ENCODE assay signal across 1 cellular context in the genomic region with DNA sequence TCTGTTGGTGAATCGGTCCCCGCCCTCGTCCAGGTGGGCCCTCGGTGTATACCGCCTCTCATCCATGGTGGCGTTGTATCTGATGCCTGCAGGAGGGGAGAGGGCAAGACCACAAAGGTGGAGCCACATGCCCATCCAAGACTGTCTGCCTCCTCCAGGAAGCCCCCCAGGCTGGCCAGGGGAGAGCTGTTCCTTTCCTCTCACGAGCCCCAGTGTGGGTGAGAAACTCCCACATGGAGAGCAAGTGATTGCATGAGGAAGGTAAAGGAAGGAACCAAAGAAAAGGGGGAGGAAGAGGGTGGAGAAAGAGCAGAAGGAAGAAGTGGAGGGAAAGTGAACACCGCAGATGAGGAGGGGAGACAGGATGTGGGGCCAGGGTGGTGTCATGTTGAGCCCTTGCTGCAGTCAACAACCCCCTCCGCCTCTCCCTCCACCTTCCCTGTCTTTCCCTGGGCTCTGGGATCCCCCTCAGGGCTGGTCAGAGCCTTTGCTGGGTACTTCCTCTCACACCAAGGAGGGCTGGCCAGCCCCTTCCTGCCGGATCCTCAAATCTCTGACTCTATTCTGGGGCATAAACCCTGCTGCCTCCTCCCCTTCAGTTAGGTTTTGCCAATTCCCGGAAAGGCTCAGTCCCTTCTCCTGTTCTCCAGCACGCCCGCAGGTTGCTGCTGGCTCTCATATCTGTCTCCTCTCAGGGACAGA.
TF ChIP-seq lines count a peak whose summit lies in the region.

No MANE protein-coding gene starts in this region.

TF ChIP-seq in GM23338, 12 proteins besides CTCF, POLR2A, EP300 and RAD21 (continued from another document):
- TF ChIP-seq, protein P1, sequence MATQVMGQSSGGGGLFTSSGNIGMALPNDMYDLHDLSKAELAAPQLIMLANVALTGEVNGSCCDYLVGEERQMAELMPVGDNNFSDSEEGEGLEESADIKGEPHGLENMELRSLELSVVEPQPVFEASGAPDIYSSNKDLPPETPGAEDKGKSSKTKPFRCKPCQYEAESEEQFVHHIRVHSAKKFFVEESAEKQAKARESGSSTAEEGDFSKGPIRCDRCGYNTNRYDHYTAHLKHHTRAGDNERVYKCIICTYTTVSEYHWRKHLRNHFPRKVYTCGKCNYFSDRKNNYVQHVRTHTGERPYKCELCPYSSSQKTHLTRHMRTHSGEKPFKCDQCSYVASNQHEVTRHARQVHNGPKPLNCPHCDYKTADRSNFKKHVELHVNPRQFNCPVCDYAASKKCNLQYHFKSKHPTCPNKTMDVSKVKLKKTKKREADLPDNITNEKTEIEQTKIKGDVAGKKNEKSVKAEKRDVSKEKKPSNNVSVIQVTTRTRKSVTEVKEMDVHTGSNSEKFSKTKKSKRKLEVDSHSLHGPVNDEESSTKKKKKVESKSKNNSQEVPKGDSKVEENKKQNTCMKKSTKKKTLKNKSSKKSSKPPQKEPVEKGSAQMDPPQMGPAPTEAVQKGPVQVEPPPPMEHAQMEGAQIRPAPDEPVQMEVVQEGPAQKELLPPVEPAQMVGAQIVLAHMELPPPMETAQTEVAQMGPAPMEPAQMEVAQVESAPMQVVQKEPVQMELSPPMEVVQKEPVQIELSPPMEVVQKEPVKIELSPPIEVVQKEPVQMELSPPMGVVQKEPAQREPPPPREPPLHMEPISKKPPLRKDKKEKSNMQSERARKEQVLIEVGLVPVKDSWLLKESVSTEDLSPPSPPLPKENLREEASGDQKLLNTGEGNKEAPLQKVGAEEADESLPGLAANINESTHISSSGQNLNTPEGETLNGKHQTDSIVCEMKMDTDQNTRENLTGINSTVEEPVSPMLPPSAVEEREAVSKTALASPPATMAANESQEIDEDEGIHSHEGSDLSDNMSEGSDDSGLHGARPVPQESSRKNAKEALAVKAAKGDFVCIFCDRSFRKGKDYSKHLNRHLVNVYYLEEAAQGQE (IDR thresholded peaks at IDR 0.05; ENCODE audit: unreplicated experiment) = no peak
- TF ChIP-seq NANOG (IDR thresholded peaks at IDR 0.05; ENCODE audit: borderline replicate concordance) (no peak), ZNF331 (CRISPR knock-in tag; IDR thresholded peaks at IDR 0.05; ENCODE audit: low read depth) (no peak), ZNF462 (CRISPR knock-in tag; IDR thresholded peaks at IDR 0.05) (no peak), STAT1 (IDR thresholded peaks at IDR 0.05; ENCODE audit: unreplicated experiment) (no peak), EZH2 (IDR thresholded peaks at IDR 0.05; ENCODE audit: low read depth, unreplicated experiment) (no peak)
